8 cellular contexts compared by ENCODE assay signal in genomic region chr6:7050911-7051779, GRCh38. TPM values are rescaled to one million over a fixed set of nuclear protein-coding genes. Genes with fewer than 3 reads are reported as not detected.
DNase-seq lines count a peak whose midpoint lies in the region; ATAC-seq and TF ChIP-seq lines count a peak whose summit lies in the region.

No MANE protein-coding gene starts in this region.

- H2AFZ ChIP-seq in hepatocyte, result peak overlapping the region; percentile 94

- H3K4me3 ChIP-seq in GM06990 (replicated peaks; ENCODE audit: low read depth, low read length), result peak overlapping the region; percentile 58
- H3K4me3 ChIP-seq in Peyer's patch, result peak overlapping the region; percentile 59 to 70 (median 67)
- peak overlapping the region; percentile 42 for H3K4me3 ChIP-seq in astrocyte of the cerebellum (ENCODE audit: low read depth, low read length)
- H3K4me3 ChIP-seq in hepatocyte, result peak overlapping the region; percentile 59

- ATAC-seq in HG03103 (IDR thresholded peaks at IDR 0.05; ENCODE audit: low read depth, unreplicated experiment), result peak; percentile 33
- peak; percentile 57 for ATAC-seq in sciatic nerve

- H3K4me1 ChIP-seq in Peyer's patch (peaks cover 0 to 14% (median 3%) of the 10 kb centered on the region in 4 donors), hepatocyte (ENCODE audit: insufficient read depth) (peaks cover 6% of the 10 kb centered on the region)

- DNase-seq in GM06990 (ENCODE audit: extremely low read depth, insufficient read length) (peak; percentile 51), Peyer's patch (peak in 2 of 3 donors; percentile 82 to 85), astrocyte of the cerebellum (ENCODE audit: low read depth) (no peak), hepatocyte (ENCODE audit: low spot score) (peak; percentile 82), sciatic nerve (ENCODE audit: low spot score) (peak; percentile 65), OCI-M1 (lab: John Stamatoyannopoulos, UW) (no peak), SK-N-DZ (ENCODE audit: low spot score) (no peak)

- TF ChIP-seq CTCF in GM06990 (IDR thresholded peaks at IDR 0.05; ENCODE audit: insufficient read depth, low read length, poor library complexity, severe bottlenecking) (no peak), Peyer's patch (IDR thresholded peaks at IDR 0.05) (no peak), astrocyte of the cerebellum (IDR thresholded peaks at IDR 0.05; ENCODE audit: low read depth, low read length, missing control alignments) (no peak), hepatocyte (IDR thresholded peaks at IDR 0.05; ENCODE audit: poor library complexity) (no peak)

- H3K27me3 ChIP-seq in GM06990 (replicated peaks; ENCODE audit: control insufficient read depth, insufficient read depth, low read length), result no peaks in the 10 kb centered on the region; the same call in 1 of the 2 replicates
- no peaks in the 10 kb centered on the region for H3K27me3 ChIP-seq in Peyer's patch
- H3K27me3 ChIP-seq in hepatocyte, result no peaks in the 10 kb centered on the region

- H4K20me1 ChIP-seq in hepatocyte (ENCODE audit: insufficient read depth, poor library complexity, severe bottlenecking), result no peaks in the 10 kb centered on the region

- no peaks in the 10 kb centered on the region for H3K79me2 ChIP-seq in hepatocyte

- no peaks in the 10 kb centered on the region for H3K9me2 ChIP-seq in hepatocyte (replicated peaks; ENCODE audit: insufficient read depth)

- peak; percentile 51 to 76 for TF ChIP-seq POLR2A in Peyer's patch (IDR thresholded peaks at IDR 0.05)

- intact Hi-C loops in sciatic nerve (cut with DNase I), result no loop called here

- in situ Hi-C loops in astrocyte of the cerebellum (cut with HindIII; ENCODE audit: low sequenced_read_pairs), result no loop called here

- H3K27ac ChIP-seq in Peyer's patch, result peak overlapping the region; percentile 59 to 94 (median 88)
- H3K27ac ChIP-seq in hepatocyte, result peak overlapping the region; percentile 87

- WGBS in hepatocyte (ENCODE audit: low lambda C conversion rate, missing lambda C conversion rate), result 8% methylated on average over 61 of the region's 67 CpGs

- no peaks in the 10 kb centered on the region for H3K9me3 ChIP-seq in Peyer's patch
- H3K9me3 ChIP-seq in hepatocyte (ENCODE audit: low read depth), result no peaks in the 10 kb centered on the region

- H3K4me2 ChIP-seq in hepatocyte, result peak overlapping the region; percentile 98

- H3K36me3 ChIP-seq in GM06990 (ENCODE audit: control insufficient read depth, insufficient read depth, low read length) (no peaks in the 10 kb centered on the region), Peyer's patch (no peaks in the 10 kb centered on the region), hepatocyte (replicated peaks; ENCODE audit: insufficient read depth, low read depth) (no peaks in the 10 kb centered on the region)

RNA-seq across cellular contexts. Expression of gene RREB1, which starts 56.6 kb away (rescaled TPM):
- total RNA-seq in Peyer's patch, result 100 to 1,000 TPM in 3 of 4 donors, 10 to 100 TPM in 1; 65.0 to 118 (median 113) TPM
- total RNA-seq in hepatocyte, result 23.6 and 28.7 TPM in 2 replicates
- polyA plus RNA-seq in hepatocyte, result 15.2 and 19.7 TPM in 2 replicates
- 50.6 TPM for total RNA-seq in sciatic nerve
- 0.13 TPM in 1 of 2 replicates, not detected in the other for polyA plus RNA-seq in SK-N-DZ (2014; cell fraction: cytosol; rRNA removed)
- polyA plus RNA-seq in SK-N-DZ (2014; cell fraction: nucleus; rRNA removed), result not detected in 2 replicates

Comparison
In these comparisons a context has a peak if more than half of its experiments do, and no peak if none do; other contexts are left out.
1. DNase-seq: peak in GM06990 (single experiment), Peyer's patch (2 of 3), hepatocyte (single experiment) and sciatic nerve (single experiment); none in astrocyte of the cerebellum (single experiment), OCI-M1 (single experiment) and SK-N-DZ (single experiment).
2. Peak in every context shown above with its lines, with median percentiles within 50 percentile points of each other: H3K4me3 ChIP-seq.